In the genomic region with DNA sequence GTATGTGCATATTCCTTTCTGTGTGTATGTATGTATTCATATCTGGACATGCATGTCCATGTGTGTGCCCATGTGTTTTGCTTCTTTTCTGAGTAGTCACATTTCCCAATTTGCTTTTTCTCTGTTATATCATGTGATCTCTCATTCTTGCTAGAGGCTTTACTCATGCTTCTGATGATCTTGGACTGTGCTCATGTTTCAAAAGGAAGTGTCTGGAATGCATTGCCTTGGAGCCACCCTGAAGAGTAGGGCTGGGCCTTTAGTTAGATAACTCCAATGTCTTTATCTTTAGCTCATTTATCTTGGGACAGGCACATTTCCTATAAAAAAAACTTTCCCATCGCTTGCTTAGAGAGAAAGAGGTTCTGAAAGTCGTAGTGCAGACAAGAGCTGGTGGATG, we compare ENCODE assay signal across 29 cellular contexts.
"Had no signal": no experiment of that assay in that cellular context is flagged by ENCODE, and none has a peak within 500 bp of the region (broad histone marks: within the 10 kb centered on the region; RNA-seq: fewer than 3 reads in every experiment).

No MANE protein-coding gene starts in this region.

- H3K4me3 ChIP-seq: PC-9, SJCRH30, SK-N-MC had no signal

- H3K4me1 ChIP-seq: SJCRH30 had no signal

- ATAC-seq: activated CD8-positive, alpha-beta T cell treated with anti-CD3 and anti-CD28 coated beads for 36 hours; activated T-cell treated with anti-CD3 and anti-CD28 coated beads, Interleukin-2, amount 50 U/mL, for 72 hours; activated T-helper 17 cell treated with anti-CD3 and anti-CD28 coated beads, Interleukin-2, amount 50 U/mL, for 72 hours; Right ventricle myocardium inferior had no signal

- H3K36me3 ChIP-seq: SJCRH30, WERI-Rb-1 had no signal

- H3K27me3 ChIP-seq: SJCRH30 had no signal

- H3K4me2 ChIP-seq: PC-9 had no signal

- H2AFZ ChIP-seq: PC-9 had no signal

- H3K9me3 ChIP-seq: SJCRH30 had no signal

- H3K27ac ChIP-seq: PC-9, RWPE1, SJCRH30, SK-N-MC, WERI-Rb-1 had no signal

- DNase-seq: activated CD4-positive, alpha-beta T cell treated with anti-CD3 and anti-CD28 coated beads, Interleukin-2, amount 10 ng/mL, durations not matched to agents 24 days and 14 days; activated CD4-positive, alpha-beta T cell treated with anti-CD3 and anti-CD28 coated beads, Interleukin-2, amount 50 U/mL, for 4 hours; activated CD8-positive, alpha-beta T cell treated with anti-CD3 and anti-CD28 coated beads for 36 hours; activated effector memory CD4-positive, alpha-beta T cell treated with anti-CD3 and anti-CD28 coated beads, Interleukin-2, amount 50 U/mL, for 16 hours; activated naive CD4-positive, alpha-beta T cell; activated naive CD8-positive, alpha-beta T cell treated with anti-CD3 and anti-CD28 coated beads, Interleukin-2, amount 10 ng/mL, durations not matched to agents 7 days and 5 days; activated T-cell treated with anti-CD3 and anti-CD28 coated beads, Interleukin-2, amount 50 U/mL, for 1 hour; activated T-cell treated with anti-CD3 and anti-CD28 coated beads, Interleukin-2, amount 50 U/mL, for 72 hours; central memory CD4-positive, alpha-beta T cell; Kasumi-1; KG1; MM.1S; MV-4-11; NCI-H1092; NCI-H1436 treated with DMSO at 0.1 percent for 48 hours; NCI-H1694 treated with DMSO at 0.1 percent for 48 hours; NCI-H2029; NCI-H510A; NCI-H526; NCI-H748 treated with DMSO at 0.1 percent for 48 hours; NK-92 treated with Interleukin-12 subunit alpha and Interleukin-12 subunit beta, amount 100 ng/mL, for 24 hours; PC-9; SJCRH30; T1000; WERI-Rb-1 had no signal
